ENCODE assay signal across 14 cellular contexts in genomic region chr9:134026981-134027380, GRCh38. TPM values are rescaled to one million over a fixed set of nuclear protein-coding genes. Genes with fewer than 3 reads are reported as not detected.
A peak's percentile ranks its signal among the peaks of the same experiment; 100 is the strongest.
DNase-seq lines count a peak whose midpoint lies in the region; ATAC-seq and TF ChIP-seq lines count a peak whose summit lies in the region.
"Had no signal": no experiment of that assay in that cellular context is flagged by ENCODE, and none has a peak within 500 bp of the region (broad histone marks: within the 10 kb centered on the region; RNA-seq: fewer than 3 reads in every experiment).

No MANE protein-coding gene starts in this region.

- no peak overlapping the region for H3K4me3 ChIP-seq in Panc1 (ENCODE audit: low read depth in 2 of 2, low read length in 2 of 2)
- no peak overlapping the region for H3K4me3 ChIP-seq in trophoblast cell (ENCODE audit: low read depth, low read length)

- CTCF ChIA-PET in Panc1 (lab: Charles Lee) = no interaction called here

- peaks cover 2% of the 10 kb centered on the region for H3K79me1 ChIP-seq in trophoblast cell (ENCODE audit: low read length)

- H3K4ac ChIP-seq in trophoblast cell (ENCODE audit: low read depth, low read length) = no peak overlapping the region

- intact Hi-C loops in Panc1 (cut with micrococcal nuclease; ENCODE audit: unreplicated experiment) (no loop called here), posterior vena cava (cut with DNase I) (loop anchor here in 1 of 2 donors (5.0 kb wide), 1 partner anchor 610 kb away; the partner anchor contains the start of gene REXO4)

- peak overlapping the region; percentile 81 for H3K4me3 Mint-ChIP-seq in activated T-cell treated with anti-CD3 and anti-CD28 coated beads, Interleukin-2, amount 50 U/mL, for 24 hours
- H3K4me3 Mint-ChIP-seq in chondrocyte (ENCODE audit: unreplicated experiment) = no peak overlapping the region

- H3K4me2 ChIP-seq in trophoblast cell (ENCODE audit: low read length) = no peak overlapping the region

- DNase-seq in activated T-cell treated with anti-CD3 and anti-CD28 coated beads, Interleukin-2, amount 50 U/mL, for 24 hours = no peak
- DNase-seq in activated T-cell treated with anti-CD3 and anti-CD28 coated beads for 4 hours (no peak), Panc1 (ENCODE audit: low read depth, low spot score) (no peak), chondrocyte (ENCODE audit: low spot score) (peak; percentile 70), posterior vena cava (ENCODE audit: low spot score) (peak; percentile 20), trophoblast cell (no peak), NCI-H1417 treated with DMSO at 0.1 percent for 48 hours (lab: John Stamatoyannopoulos, UW) (no peak)
- DNase-seq in NK-92 treated with Interleukin-12 subunit alpha and Interleukin-12 subunit beta, amount 100 ng/mL, for 24 hours (lab: John Stamatoyannopoulos, UW) = no peak
- DNase-seq: effector memory CD4-positive, alpha-beta T cell; GOT3; left ventricle myocardium superior; MV-4-11; stimulated activated CD4-positive, alpha-beta T cell treated with anti-CD3 and anti-CD28 coated beads, Interleukin-4, amount 100 ng/mL, for 24 hours had no signal

- no peak overlapping the region for H3K27ac ChIP-seq in Panc1 (ENCODE audit: low read length)
- H3K27ac ChIP-seq in trophoblast cell (ENCODE audit: low read depth, low read length) = no peak overlapping the region
- H3K27ac ChIP-seq: SJSA1 had no signal

- no peak overlapping the region for H4K8ac ChIP-seq in trophoblast cell (ENCODE audit: low read depth, low read length)

- H3K9me3 Mint-ChIP-seq in activated T-cell treated with anti-CD3 and anti-CD28 coated beads, Interleukin-2, amount 50 U/mL, for 24 hours = no peaks in the 10 kb centered on the region
- H3K9me3 Mint-ChIP-seq in chondrocyte (ENCODE audit: low read depth) = no peaks in the 10 kb centered on the region

- no CpG with 5 or more reads among the region's 8 CpGs for WGBS in trophoblast cell (ENCODE audit: extremely low coverage, insufficient coverage, insufficient read length)

- no peak overlapping the region for H2AK5ac ChIP-seq in trophoblast cell (ENCODE audit: low read length)

- H3K23ac ChIP-seq in trophoblast cell (ENCODE audit: low read length) = no peak overlapping the region

- H3K9ac ChIP-seq in trophoblast cell (ENCODE audit: low read length) = no peak overlapping the region

- no peaks in the 10 kb centered on the region for H3K27me3 ChIP-seq in Panc1 (ENCODE audit: control insufficient read depth, insufficient read depth, low read length)
- no peaks in the 10 kb centered on the region for H3K27me3 ChIP-seq in trophoblast cell (ENCODE audit: insufficient read depth, low read length)
- H3K27me3 ChIP-seq: SJSA1 had no signal

- no peak overlapping the region for H4K12ac ChIP-seq in trophoblast cell (ENCODE audit: low read depth, low read length)

- ATAC-seq in Panc1 = no peak
- ATAC-seq: left ventricle myocardium superior had no signal

- H3K4me1 Mint-ChIP-seq in activated T-cell treated with anti-CD3 and anti-CD28 coated beads, Interleukin-2, amount 50 U/mL, for 24 hours (ENCODE audit: low read depth) = peaks cover 18% of the 10 kb centered on the region
- H3K4me1 Mint-ChIP-seq in chondrocyte (ENCODE audit: low read depth) = peaks cover 16% of the 10 kb centered on the region

- in situ Hi-C loops in Panc1 (cut with HindIII; ENCODE audit: low pct_unique_long_range_greater_than_20kb, low sequenced_read_pairs) = no loop called here

- peaks cover 36% of the 10 kb centered on the region for H3K36me3 Mint-ChIP-seq in activated T-cell treated with anti-CD3 and anti-CD28 coated beads, Interleukin-2, amount 50 U/mL, for 24 hours (ENCODE audit: low read depth)
- peaks cover 2% of the 10 kb centered on the region for H3K36me3 Mint-ChIP-seq in chondrocyte (ENCODE audit: low read depth)

- BruUV-seq in Panc1 (replicated peaks; lab: Mats Ljungman, UMichigan) = TSS peak; percentile 86

- H2BK12ac ChIP-seq in trophoblast cell (ENCODE audit: low read length) = no peak overlapping the region

- no peak overlapping the region for H3K18ac ChIP-seq in trophoblast cell (ENCODE audit: low read length)

- TF ChIP-seq CTCF in Panc1 (IDR thresholded peaks at IDR 0.05) = no peak
- no peak for TF ChIP-seq CTCF in chondrocyte (IDR thresholded peaks at IDR 0.05)

- peaks cover 2% of the 10 kb centered on the region for H3K79me2 ChIP-seq in trophoblast cell (ENCODE audit: control insufficient read depth, insufficient read depth, low read length, poor library complexity)

- H2BK5ac ChIP-seq in trophoblast cell (ENCODE audit: low read depth, low read length, poor library complexity) = no peak overlapping the region

- no peaks in the 10 kb centered on the region for H3K27me3 Mint-ChIP-seq in activated T-cell treated with anti-CD3 and anti-CD28 coated beads, Interleukin-2, amount 50 U/mL, for 24 hours
- H3K27me3 Mint-ChIP-seq in chondrocyte (ENCODE audit: low read depth) = no peaks in the 10 kb centered on the region

- H2AFZ ChIP-seq in trophoblast cell (ENCODE audit: insufficient read depth, low read length, poor library complexity) = no peak overlapping the region

- no peak overlapping the region for H4K91ac ChIP-seq in trophoblast cell (ENCODE audit: low read depth, low read length)

- POLR2A ChIA-PET in Panc1 (lab: Charles Lee) = no interaction called here

- H3K14ac ChIP-seq in trophoblast cell (ENCODE audit: low read length) = no peak overlapping the region

- no peak overlapping the region for H3K27ac Mint-ChIP-seq in activated T-cell treated with anti-CD3 and anti-CD28 coated beads, Interleukin-2, amount 50 U/mL, for 24 hours
- no peak overlapping the region for H3K27ac Mint-ChIP-seq in chondrocyte (ENCODE audit: unreplicated experiment)

- H3K36me3 ChIP-seq in Panc1 (ENCODE audit: control insufficient read depth, insufficient read depth, low read length) (no peaks in the 10 kb centered on the region), trophoblast cell (ENCODE audit: control insufficient read depth in 1 of 2, insufficient read depth in 2 of 2, low read length in 2 of 2) (peaks cover 20% of the 10 kb centered on the region in 2 experiments)

- H3K4me1 ChIP-seq in Panc1 (ENCODE audit: control insufficient read depth, insufficient read depth, low read length) (peaks cover 6% of the 10 kb centered on the region), trophoblast cell (ENCODE audit: control insufficient read depth in 1 of 2, insufficient read depth in 2 of 2, low read length in 2 of 2) (peaks cover 4 to 5% of the 10 kb centered on the region in 2 experiments)

- H2BK120ac ChIP-seq in trophoblast cell (ENCODE audit: insufficient read depth, low read length, poor library complexity) = no peak overlapping the region

- H3K9me3 ChIP-seq in Panc1 (ENCODE audit: control insufficient read depth, insufficient read depth, low read depth, low read length) (no peaks in the 10 kb centered on the region), trophoblast cell (ENCODE audit: insufficient read depth, low read depth, low read length) (peaks cover 2% of the 10 kb centered on the region)
- H3K9me3 ChIP-seq: SJSA1 had no signal

RNA-seq across cellular contexts. Expression of gene BRD3OS, which starts 1.7 kb away (rescaled TPM):
- total RNA-seq in Panc1 (2021; ENCODE audit: unreplicated experiment) (22.1 TPM), chondrocyte (13.7 to 27.6 TPM (median 15.7 TPM) in 3 replicates), posterior vena cava (10 to 100 TPM; 11.9 to 14.3 TPM)
- 29.3 TPM for polyA plus RNA-seq in Panc1 (2012; ENCODE audit: insufficient read length)
- polyA plus RNA-seq in trophoblast cell (2013) = 7.4 and 8.4 TPM in 2 replicates

RNA-seq across cellular contexts. Expression of gene VAV2, which starts 34.9 kb away (rescaled TPM):
- total RNA-seq in Panc1 (2021; ENCODE audit: unreplicated experiment) (24.7 TPM), chondrocyte (17.7 to 34.2 TPM (median 19.3 TPM) in 3 replicates), posterior vena cava (10 to 100 TPM; 12.9 to 17.9 TPM)
- 19.4 TPM for polyA plus RNA-seq in Panc1 (2012; ENCODE audit: insufficient read length)
- 54.6 and 55.9 TPM in 2 replicates for polyA plus RNA-seq in trophoblast cell (2013)

RNA-seq across cellular contexts. Expression of gene BRD3, which starts 40.8 kb away (rescaled TPM):
- 27.6 TPM for total RNA-seq in Panc1 (2021; ENCODE audit: unreplicated experiment)
- 23.2 TPM for polyA plus RNA-seq in Panc1 (2012; ENCODE audit: insufficient read length)
- 48.7 to 59.0 TPM (median 49.0 TPM) in 3 replicates for total RNA-seq in chondrocyte
- total RNA-seq in posterior vena cava = 10 to 100 TPM; 32.2 to 32.6 TPM
- polyA plus RNA-seq in trophoblast cell (2013) = 16.3 and 17.4 TPM in 2 replicates

Comparison
In these comparisons a context has a peak if more than half of its experiments do, and no peak if none do; other contexts are left out.
1. DNase-seq: peak in chondrocyte (single experiment) and posterior vena cava (single experiment); none in activated T-cell treated with anti-CD3 and anti-CD28 coated beads, Interleukin-2, amount 50 U/mL, for 24 hours (single experiment), activated T-cell treated with anti-CD3 and anti-CD28 coated beads for 4 hours (single experiment), Panc1 (single experiment), trophoblast cell (0 of 2), NCI-H1417 treated with DMSO at 0.1 percent for 48 hours (single experiment) and NK-92 treated with Interleukin-12 subunit alpha and Interleukin-12 subunit beta, amount 100 ng/mL, for 24 hours (single experiment).